1 cellular context compared by ENCODE assay signal in the genomic region with DNA sequence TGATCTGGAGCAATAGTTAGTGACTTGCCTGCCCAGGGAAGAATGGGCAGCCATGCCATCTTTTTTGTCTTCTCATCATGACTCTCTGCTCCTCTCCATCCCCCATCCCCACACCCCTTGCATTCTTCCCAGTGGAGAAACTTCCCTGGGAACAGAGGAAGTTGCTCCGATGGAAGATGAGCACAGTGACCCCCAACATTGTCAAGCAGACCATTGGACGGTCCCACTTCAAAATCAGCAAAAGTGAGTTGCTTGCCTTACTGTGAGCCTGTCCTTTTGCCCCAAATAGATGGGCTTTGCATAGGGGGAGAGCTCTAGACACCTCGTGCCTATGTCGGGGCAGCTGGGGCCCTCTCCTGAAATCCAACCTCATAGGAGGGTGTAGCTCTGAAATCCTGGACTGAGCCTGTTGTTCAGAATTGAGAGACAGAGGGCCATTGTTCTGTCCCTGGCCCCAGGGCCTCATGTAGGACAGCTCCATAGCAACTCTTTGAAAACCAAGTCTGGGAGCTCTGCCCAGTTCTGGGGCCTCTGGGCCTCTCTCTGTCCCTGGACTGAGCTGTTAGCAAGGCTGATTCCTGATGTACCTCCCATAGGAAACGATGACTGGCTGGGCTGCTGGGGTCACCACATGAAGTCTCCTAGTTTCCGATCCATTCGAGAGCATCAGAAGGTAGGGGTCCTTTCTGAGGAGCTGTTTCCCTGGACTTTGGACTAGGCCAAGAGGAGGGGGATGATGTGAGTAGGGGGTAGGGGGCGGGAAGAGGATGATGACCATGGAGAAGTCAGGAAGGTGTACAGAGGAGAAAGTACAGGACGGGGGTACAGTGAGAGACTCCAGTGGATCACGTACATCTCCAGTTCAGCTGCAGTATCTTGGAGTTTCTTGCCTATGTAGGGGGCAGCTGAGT.
TF ChIP-seq lines count a peak whose summit lies in the region.

No MANE protein-coding gene starts in this region.

TF ChIP-seq in IMR-90, 13 proteins besides CTCF, POLR2A, EP300 and RAD21:
- TF ChIP-seq BHLHE40 (IDR thresholded peaks at IDR 0.05; ENCODE audit: low read depth, low read length) (no peak), RCOR1 (IDR thresholded peaks at IDR 0.05; ENCODE audit: insufficient replicate concordance, low read length) (no peak), RFX5 (IDR thresholded peaks at IDR 0.05; ENCODE audit: low read depth, low read length) (no peak), NFE2L2 (IDR thresholded peaks at IDR 0.05; ENCODE audit: low read depth, low read length) (no peak), CHD1 (IDR thresholded peaks at IDR 0.05; ENCODE audit: low read depth, low read length) (no peak), MXI1 (IDR thresholded peaks at IDR 0.05; ENCODE audit: borderline replicate concordance, low read depth, low read length) (no peak), MAFK (IDR thresholded peaks at IDR 0.05; ENCODE audit: low read depth, low read length) (no peak), MAZ (IDR thresholded peaks at IDR 0.05; ENCODE audit: borderline replicate concordance, low read depth, low read length) (no peak), CEBPB (IDR thresholded peaks at IDR 0.05; ENCODE audit: low read depth, low read length) (no peak), USF2 (IDR thresholded peaks at IDR 0.05; ENCODE audit: low read depth, low read length) (no peak), ELK1 (IDR thresholded peaks at IDR 0.05; ENCODE audit: borderline replicate concordance, low read depth, low read length) (no peak), FOS (IDR thresholded peaks at IDR 0.05; ENCODE audit: low read depth, low read length) (no peak), SMC3 (IDR thresholded peaks at IDR 0.05; ENCODE audit: low read depth, low read length) (no peak)
TF ChIP-seq in IMR-90: peak in this region for 0.
